ENCODE assay signal across 20 cellular contexts in genomic region chr15:48774484-48774883, GRCh38.
"Had no signal": no experiment of that assay in that cellular context is flagged by ENCODE, and none has a peak within 500 bp of the region (broad histone marks: within the 10 kb centered on the region; RNA-seq: fewer than 3 reads in every experiment).

No MANE protein-coding gene starts in this region.

- H3K27ac Mint-ChIP-seq: nephron, progenitor cell of endocrine pancreas, type B pancreatic cell had no signal

- H3K4me3 ChIP-seq: adrenal gland, body of pancreas, dorsolateral prefrontal cortex, lung, testis had no signal

- H3K4me1 Mint-ChIP-seq: nephron had no signal

- H3K27me3 Mint-ChIP-seq: progenitor cell of endocrine pancreas, type B pancreatic cell had no signal

- H3K36me3 ChIP-seq: adrenal gland had no signal

- H3K27me3 ChIP-seq: adrenal gland, body of pancreas, dorsolateral prefrontal cortex, testis had no signal

- ATAC-seq: body of pancreas, right cardiac atrium had no signal

- H3K9me3 Mint-ChIP-seq: type B pancreatic cell had no signal

- H3K4me3 Mint-ChIP-seq: nephron, type B pancreatic cell had no signal

- DNase-seq: activated CD4-positive, alpha-beta T cell treated with anti-CD3 and anti-CD28 coated beads for 1 hour; activated CD8-positive, alpha-beta memory T cell treated with anti-CD3 and anti-CD28 coated beads for 24 hours; activated gamma-delta T cell treated with Interleukin-2 at 50 U/mL for 16 hours; adrenal gland; body of pancreas; caudate nucleus; dorsolateral prefrontal cortex; hypothalamus; occipital lobe; right cardiac atrium; small intestine; stimulated activated CD4-positive, alpha-beta T cell treated with anti-CD3 and anti-CD28 coated beads, Interleukin-15, amount 100 ng/mL, for 24 hours; stimulated activated CD4-positive, alpha-beta T cell treated with anti-CD3 and anti-CD28 coated beads, Interleukin-2, amount 100 ng/mL, for 48 hours; SW 1271; testis; WERI-Rb-1 had no signal
